In the genomic region with DNA sequence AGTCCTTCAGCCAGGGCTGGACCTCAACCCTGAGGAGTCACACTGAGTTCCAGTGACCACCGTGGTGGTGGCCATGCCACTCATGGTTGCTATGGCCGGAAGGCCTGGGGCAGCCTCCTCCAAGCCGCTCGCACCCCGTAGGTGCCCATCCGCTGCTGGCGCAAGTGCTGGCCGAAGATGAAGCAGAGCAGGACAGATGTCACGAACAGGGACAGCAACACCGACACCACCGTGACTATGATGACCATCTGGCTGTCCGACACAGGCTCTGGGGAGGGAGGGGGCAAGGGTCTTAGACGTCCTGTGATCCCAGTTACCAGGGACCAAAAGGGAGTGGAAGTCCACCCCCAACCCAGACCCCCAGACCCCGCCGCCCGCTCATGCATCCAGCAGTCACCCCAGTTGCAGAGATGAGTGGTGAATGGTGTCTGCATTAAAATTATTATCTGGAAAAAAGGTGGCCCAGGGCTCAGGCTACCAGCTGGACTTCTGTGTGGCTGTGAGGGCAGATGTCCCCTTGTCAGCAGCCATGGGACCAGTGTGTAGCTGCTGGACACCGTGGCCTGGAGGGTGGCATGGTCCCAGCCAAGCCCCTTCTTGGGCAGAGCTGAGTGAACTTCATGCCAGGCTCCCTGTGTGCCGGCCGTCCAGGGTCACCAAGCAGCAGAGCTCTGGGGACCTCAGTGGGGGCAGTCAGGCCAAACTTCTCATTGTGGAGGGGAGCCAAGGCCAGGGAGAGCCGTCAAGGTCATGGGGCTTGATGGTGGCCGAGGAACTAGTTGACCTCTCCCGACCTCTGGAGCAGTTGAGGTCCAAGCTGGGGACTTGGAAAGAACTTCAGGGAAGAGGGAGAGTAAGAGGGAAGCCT, we compare ENCODE assay signal across 21 cellular contexts. TPM values are rescaled to one million over a fixed set of nuclear protein-coding genes. Genes with fewer than 3 reads are reported as not detected.
DNase-seq lines count a peak whose midpoint lies in the region; ATAC-seq and TF ChIP-seq lines count a peak whose summit lies in the region.
"Had no signal": no experiment of that assay in that cellular context is flagged by ENCODE, and none has a peak within 500 bp of the region (broad histone marks: within the 10 kb centered on the region; RNA-seq: fewer than 3 reads in every experiment).

No MANE protein-coding gene starts in this region.

- no peaks in the 10 kb centered on the region for H3K9me3 Mint-ChIP-seq in activated naive CD8-positive, alpha-beta T cell treated with anti-CD3 and anti-CD28 coated beads, Interleukin-2, amount 10 ng/mL, durations not matched to agents 7 days and 5 days
- H3K9me3 Mint-ChIP-seq in activated naive CD8-positive, alpha-beta T cell treated with anti-CD3 and anti-CD28 coated beads for 36 hours = no peaks in the 10 kb centered on the region
- H3K9me3 Mint-ChIP-seq in naive thymus-derived CD8-positive, alpha-beta T cell = no peaks in the 10 kb centered on the region
- no peaks in the 10 kb centered on the region for H3K9me3 Mint-ChIP-seq in activated CD4-positive, alpha-beta T cell treated with anti-CD3 and anti-CD28 coated beads, Interleukin-2, amount 10 ng/mL, durations not matched to agents 7 days and 5 days
- H3K9me3 Mint-ChIP-seq: brain had no signal

- no peak for ATAC-seq in activated naive CD8-positive, alpha-beta T cell treated with anti-CD3 and anti-CD28 coated beads, Interleukin-2, amount 10 ng/mL, durations not matched to agents 7 days and 5 days (ENCODE audit: low read depth)
- no peak for ATAC-seq in naive thymus-derived CD8-positive, alpha-beta T cell
- ATAC-seq in GM18502 (IDR thresholded peaks at IDR 0.05; ENCODE audit: poor library complexity, unreplicated experiment) = no peak

- no peak overlapping the region for H3K4me3 ChIP-seq in adrenal gland
- H3K4me3 ChIP-seq in uterus = no peak overlapping the region
- H3K4me3 ChIP-seq: hepatocyte, Peyer's patch, smooth muscle cell had no signal

- WGBS in adrenal gland, 4 donors = 80 to 88% (median 85%) methylated on average over 5 to 22 of the region's 22 CpGs

- no peak overlapping the region for H3K27ac Mint-ChIP-seq in activated naive CD8-positive, alpha-beta T cell treated with anti-CD3 and anti-CD28 coated beads, Interleukin-2, amount 10 ng/mL, durations not matched to agents 7 days and 5 days
- H3K27ac Mint-ChIP-seq in activated naive CD8-positive, alpha-beta T cell treated with anti-CD3 and anti-CD28 coated beads for 36 hours = no peak overlapping the region
- H3K27ac Mint-ChIP-seq in naive thymus-derived CD8-positive, alpha-beta T cell = peak overlapping the region in 8 of 10 donors; percentile 18 to 82 (median 64)
- H3K27ac Mint-ChIP-seq in activated CD4-positive, alpha-beta T cell treated with anti-CD3 and anti-CD28 coated beads, Interleukin-2, amount 10 ng/mL, durations not matched to agents 7 days and 5 days = no peak overlapping the region

- H3K4me1 Mint-ChIP-seq in activated naive CD8-positive, alpha-beta T cell treated with anti-CD3 and anti-CD28 coated beads, Interleukin-2, amount 10 ng/mL, durations not matched to agents 7 days and 5 days = peaks cover 2% of the 10 kb centered on the region
- H3K4me1 Mint-ChIP-seq in activated naive CD8-positive, alpha-beta T cell treated with anti-CD3 and anti-CD28 coated beads for 36 hours = peaks cover 20% of the 10 kb centered on the region
- peaks cover 15 to 48% (median 43%) of the 10 kb centered on the region in 4 donors for H3K4me1 Mint-ChIP-seq in naive thymus-derived CD8-positive, alpha-beta T cell
- H3K4me1 Mint-ChIP-seq in activated CD4-positive, alpha-beta T cell treated with anti-CD3 and anti-CD28 coated beads, Interleukin-2, amount 10 ng/mL, durations not matched to agents 7 days and 5 days = peaks cover 36% of the 10 kb centered on the region

- H3K27ac ChIP-seq in adrenal gland (no peak overlapping the region), uterus (peak overlapping the region; percentile 32 to 54)
- H3K27ac ChIP-seq: hepatocyte had no signal

- peaks cover 9 to 21% of the 10 kb centered on the region in 2 donors for H3K4me1 ChIP-seq in adrenal gland (replicated peaks in 1 of 2)
- H3K4me1 ChIP-seq in uterus = peaks cover 0 to 6% of the 10 kb centered on the region in 2 donors

- TF ChIP-seq CTCF in adrenal gland (IDR thresholded peaks at IDR 0.05) (no peak), uterus (IDR thresholded peaks at IDR 0.05) (no peak)

- no peaks in the 10 kb centered on the region for H3K36me3 ChIP-seq in adrenal gland (replicated peaks in 1 of 2)
- no peaks in the 10 kb centered on the region for H3K36me3 ChIP-seq in uterus
- H3K36me3 ChIP-seq: Peyer's patch had no signal

- H3K27me3 Mint-ChIP-seq in activated naive CD8-positive, alpha-beta T cell treated with anti-CD3 and anti-CD28 coated beads, Interleukin-2, amount 10 ng/mL, durations not matched to agents 7 days and 5 days = no peaks in the 10 kb centered on the region
- H3K27me3 Mint-ChIP-seq in activated naive CD8-positive, alpha-beta T cell treated with anti-CD3 and anti-CD28 coated beads for 36 hours = no peaks in the 10 kb centered on the region
- H3K27me3 Mint-ChIP-seq in naive thymus-derived CD8-positive, alpha-beta T cell = no peaks in the 10 kb centered on the region
- H3K27me3 Mint-ChIP-seq in activated CD4-positive, alpha-beta T cell treated with anti-CD3 and anti-CD28 coated beads, Interleukin-2, amount 10 ng/mL, durations not matched to agents 7 days and 5 days = no peaks in the 10 kb centered on the region

- intact Hi-C loops in adrenal gland (cut with DNase I) = loop anchor here in 1 of 2 donors (10.0 kb wide), 1 partner anchor 78 kb away; no protein-coding TSS in a partner anchor
- intact Hi-C loops in uterus (cut with DNase I; ENCODE audit: low total_unique reads) = no loop called here

- TF ChIP-seq POLR2A in adrenal gland (IDR thresholded peaks at IDR 0.05) (no peak), uterus (IDR thresholded peaks at IDR 0.05) (no peak)

- POLR2A ChIA-PET in activated naive CD8-positive, alpha-beta T cell treated with anti-CD3 and anti-CD28 coated beads, Interleukin-2, amount 10 ng/mL, durations not matched to agents 7 days and 5 days (lab: Charles Lee) = no interaction called here
- POLR2A ChIA-PET in naive thymus-derived CD8-positive, alpha-beta T cell (lab: Charles Lee) = interaction anchor here (1.2 to 8.1 kb wide), 3 partner anchors 14 to 84 kb away, joined by 3 to 150 read pairs (median 5); a partner anchor contains a TSS
- POLR2A ChIA-PET in activated CD4-positive, alpha-beta T cell treated with anti-CD3 and anti-CD28 coated beads, Interleukin-2, amount 10 ng/mL, durations not matched to agents 7 days and 5 days (lab: Charles Lee) = no interaction called here

- H3K4me3 Mint-ChIP-seq in activated naive CD8-positive, alpha-beta T cell treated with anti-CD3 and anti-CD28 coated beads, Interleukin-2, amount 10 ng/mL, durations not matched to agents 7 days and 5 days = no peak overlapping the region
- no peak overlapping the region for H3K4me3 Mint-ChIP-seq in activated naive CD8-positive, alpha-beta T cell treated with anti-CD3 and anti-CD28 coated beads for 36 hours
- H3K4me3 Mint-ChIP-seq in naive thymus-derived CD8-positive, alpha-beta T cell = no peak overlapping the region
- H3K4me3 Mint-ChIP-seq in activated CD4-positive, alpha-beta T cell treated with anti-CD3 and anti-CD28 coated beads, Interleukin-2, amount 10 ng/mL, durations not matched to agents 7 days and 5 days = no peak overlapping the region
- H3K4me3 Mint-ChIP-seq: brain had no signal

- peak; percentile 26 for DNase-seq in activated naive CD8-positive, alpha-beta T cell treated with anti-CD3 and anti-CD28 coated beads, Interleukin-2, amount 10 ng/mL, durations not matched to agents 7 days and 5 days
- no peak for DNase-seq in activated naive CD8-positive, alpha-beta T cell treated with anti-CD3 and anti-CD28 coated beads for 36 hours
- DNase-seq in adrenal gland (peak in 4 of 7 donors; percentile 6 to 45 (median 11)), uterus (peak in 1 of 2 donors; percentile 10), NCI-H1105 treated with DMSO at 0.1 percent for 48 hours (lab: John Stamatoyannopoulos, UW) (no peak)
- no peak for DNase-seq in naive thymus-derived CD8-positive, alpha-beta T cell
- no peak for DNase-seq in activated CD4-positive, alpha-beta T cell treated with anti-CD3 and anti-CD28 coated beads, Interleukin-2, amount 10 ng/mL, durations not matched to agents 7 days and 5 days
- DNase-seq: activated naive CD4-positive, alpha-beta T cell; GF-D8; Kasumi-1; kidney glomerular epithelial cell; NCI-H1417; NCI-H2171; stimulated activated naive CD4-positive, alpha-beta T cell treated with Interleukin-2 at 50 U/mL for 16 hours had no signal

- H3K27me3 ChIP-seq in adrenal gland (peaks cover 2% of the 10 kb centered on the region), uterus (no peaks in the 10 kb centered on the region)
- H3K27me3 ChIP-seq: Peyer's patch had no signal

- no peaks in the 10 kb centered on the region for H3K9me3 ChIP-seq in adrenal gland (replicated peaks in 1 of 3)
- no peaks in the 10 kb centered on the region for H3K9me3 ChIP-seq in uterus
- H3K9me3 ChIP-seq: Peyer's patch had no signal

- no peaks in the 10 kb centered on the region for H3K36me3 Mint-ChIP-seq in activated naive CD8-positive, alpha-beta T cell treated with anti-CD3 and anti-CD28 coated beads, Interleukin-2, amount 10 ng/mL, durations not matched to agents 7 days and 5 days
- peaks cover 5% of the 10 kb centered on the region for H3K36me3 Mint-ChIP-seq in activated naive CD8-positive, alpha-beta T cell treated with anti-CD3 and anti-CD28 coated beads for 36 hours
- H3K36me3 Mint-ChIP-seq in naive thymus-derived CD8-positive, alpha-beta T cell = peaks cover 0 to 41% (median 11%) of the 10 kb centered on the region in 3 donors
- H3K36me3 Mint-ChIP-seq in activated CD4-positive, alpha-beta T cell treated with anti-CD3 and anti-CD28 coated beads, Interleukin-2, amount 10 ng/mL, durations not matched to agents 7 days and 5 days (ENCODE audit: low read depth) = peaks cover 32% of the 10 kb centered on the region
- H3K36me3 Mint-ChIP-seq: brain had no signal

- CTCF ChIA-PET in activated CD4-positive, alpha-beta T cell treated with anti-CD3 and anti-CD28 coated beads, Interleukin-2, amount 10 ng/mL, durations not matched to agents 7 days and 5 days (lab: Charles Lee) = interaction anchor here (1.1 to 1.4 kb wide), 2 partner anchors 17 to 23 kb away, joined by 3 to 7 read pairs; a partner anchor contains a TSS

RNA-seq across cellular contexts. Expression of a gene that starts 4.7 kb away (rescaled TPM):
- total RNA-seq in activated naive CD8-positive, alpha-beta T cell treated with anti-CD3 and anti-CD28 coated beads, Interleukin-2, amount 10 ng/mL, durations not matched to agents 7 days and 5 days = 1 to 10 TPM in 1 of 2 experiments, under 1 TPM in 1; 1.00 to 1.4 TPM
- under 1 TPM; 0.36 to 0.93 TPM for total RNA-seq in activated naive CD8-positive, alpha-beta T cell treated with anti-CD3 and anti-CD28 coated beads for 36 hours
- total RNA-seq in adrenal gland (under 1 TPM in 6 of 8 donors, not detected in 2; 0.26 to 0.84 (median 0.54) TPM), uterus (1 to 10 TPM in 2 of 4 donors, under 1 TPM in 1, not detected in 1; 0.29 to 2.8 (median 1.5) TPM)
- under 1 TPM; 0.05 to 0.72 (median 0.71) TPM for polyA plus RNA-seq in adrenal gland
- total RNA-seq in naive thymus-derived CD8-positive, alpha-beta T cell = under 1 TPM in 1 of 2 experiments, not detected in 1; 0.30 TPM
- polyA plus RNA-seq in naive thymus-derived CD8-positive, alpha-beta T cell = 1 to 10 TPM; 3.4 to 4.6 (median 3.7) TPM
- total RNA-seq in activated CD4-positive, alpha-beta T cell treated with anti-CD3 and anti-CD28 coated beads, Interleukin-2, amount 10 ng/mL, durations not matched to agents 7 days and 5 days = 1 to 10 TPM; 3.8 TPM
- total RNA-seq: osteocyte, smooth muscle cell had no signal

RNA-seq across cellular contexts. Expression of a gene that starts 17.5 kb away (rescaled TPM):
- total RNA-seq in activated naive CD8-positive, alpha-beta T cell treated with anti-CD3 and anti-CD28 coated beads, Interleukin-2, amount 10 ng/mL, durations not matched to agents 7 days and 5 days = 10 to 100 TPM; 59.0 to 61.7 TPM
- 10 to 100 TPM; 52.9 to 54.5 TPM for total RNA-seq in activated naive CD8-positive, alpha-beta T cell treated with anti-CD3 and anti-CD28 coated beads for 36 hours
- total RNA-seq in adrenal gland (10 to 100 TPM; 16.6 to 42.2 (median 20.9) TPM), uterus (100 to 1,000 TPM in 1 of 4 donors, 10 to 100 TPM in 3; 20.6 to 108 (median 42.4) TPM)
- polyA plus RNA-seq in adrenal gland = 10 to 100 TPM in 2 of 3 donors, 1 to 10 TPM in 1; 9.6 to 40.5 (median 35.0) TPM
- total RNA-seq in naive thymus-derived CD8-positive, alpha-beta T cell = 10 to 100 TPM; 89.2 to 89.3 TPM
- 100 to 1,000 TPM; 218 to 306 (median 289) TPM for polyA plus RNA-seq in naive thymus-derived CD8-positive, alpha-beta T cell
- 100 to 1,000 TPM; 113 to 116 TPM for total RNA-seq in activated CD4-positive, alpha-beta T cell treated with anti-CD3 and anti-CD28 coated beads, Interleukin-2, amount 10 ng/mL, durations not matched to agents 7 days and 5 days
- total RNA-seq: osteocyte, smooth muscle cell had no signal

RNA-seq across cellular contexts. Expression of a gene that starts 30.2 kb away (rescaled TPM):
- total RNA-seq in activated naive CD8-positive, alpha-beta T cell treated with anti-CD3 and anti-CD28 coated beads, Interleukin-2, amount 10 ng/mL, durations not matched to agents 7 days and 5 days = not detected
- total RNA-seq in activated naive CD8-positive, alpha-beta T cell treated with anti-CD3 and anti-CD28 coated beads for 36 hours = under 1 TPM; 0.14 to 0.31 TPM
- total RNA-seq in adrenal gland (1 to 10 TPM in 7 of 8 donors, under 1 TPM in 1; 0.30 to 4.2 (median 2.1) TPM), uterus (under 1 TPM in 2 of 4 donors, not detected in 2; 0.14 to 0.24 TPM)
- polyA plus RNA-seq in adrenal gland = 1 to 10 TPM in 2 of 3 donors, under 1 TPM in 1; 0.42 to 1.9 (median 1.4) TPM
- under 1 TPM; 0.05 to 0.22 TPM for total RNA-seq in naive thymus-derived CD8-positive, alpha-beta T cell
- polyA plus RNA-seq in naive thymus-derived CD8-positive, alpha-beta T cell = not detected
- total RNA-seq in activated CD4-positive, alpha-beta T cell treated with anti-CD3 and anti-CD28 coated beads, Interleukin-2, amount 10 ng/mL, durations not matched to agents 7 days and 5 days = under 1 TPM; 0.04 to 0.17 TPM
- total RNA-seq: osteocyte had no signal
- polyA plus RNA-seq: fibroblast of lung, hepatocyte, smooth muscle cell had no signal

Comparison
In these comparisons a context has a peak if more than half of its experiments do, and no peak if none do; other contexts are left out.
1. DNase-seq: peak in activated naive CD8-positive, alpha-beta T cell treated with anti-CD3 and anti-CD28 coated beads, Interleukin-2, amount 10 ng/mL, durations not matched to agents 7 days and 5 days (single experiment) and adrenal gland (4 of 7); none in activated naive CD8-positive, alpha-beta T cell treated with anti-CD3 and anti-CD28 coated beads for 36 hours (single experiment), naive thymus-derived CD8-positive, alpha-beta T cell (0 of 10), activated CD4-positive, alpha-beta T cell treated with anti-CD3 and anti-CD28 coated beads, Interleukin-2, amount 10 ng/mL, durations not matched to agents 7 days and 5 days (single experiment) and NCI-H1105 treated with DMSO at 0.1 percent for 48 hours (single experiment).
2. H3K27ac Mint-ChIP-seq: peak in naive thymus-derived CD8-positive, alpha-beta T cell (8 of 10); none in activated naive CD8-positive, alpha-beta T cell treated with anti-CD3 and anti-CD28 coated beads, Interleukin-2, amount 10 ng/mL, durations not matched to agents 7 days and 5 days (single experiment), activated naive CD8-positive, alpha-beta T cell treated with anti-CD3 and anti-CD28 coated beads for 36 hours (single experiment) and activated CD4-positive, alpha-beta T cell treated with anti-CD3 and anti-CD28 coated beads, Interleukin-2, amount 10 ng/mL, durations not matched to agents 7 days and 5 days (single experiment).
3. H3K27ac ChIP-seq: peak in uterus (2 of 2); none in adrenal gland (0 of 5).